Comparison of ENCODE assay signal across 1 cellular context in genomic region chr2:158214431-158214830, GRCh38.
TF ChIP-seq lines count a peak whose summit lies in the region.

No MANE protein-coding gene starts in this region.

TF ChIP-seq in HepG2, 621 proteins besides CTCF, POLR2A, EP300 and RAD21 (continued from another document and continues in another):
- no peak for TF ChIP-seq BCL3 (CRISPR knock-in tag; IDR thresholded peaks at IDR 0.05)
- TF ChIP-seq ZNF251 (CRISPR knock-in tag; IDR thresholded peaks at IDR 0.05), result no peak
- TF ChIP-seq DNMT3B (CRISPR knock-in tag; conservative IDR thresholded peaks at IDR 0.05), result no peak
- no peak for TF ChIP-seq DNMT1 (CRISPR knock-in tag; IDR thresholded peaks at IDR 0.05)
- TF ChIP-seq SAFB2 (CRISPR knock-in tag; IDR thresholded peaks at IDR 0.05; ENCODE audit: borderline replicate concordance, low read depth), result no peak
- TF ChIP-seq ZNF230 (CRISPR knock-in tag; IDR thresholded peaks at IDR 0.05), result no peak
- no peak for TF ChIP-seq ZNF577 (CRISPR knock-in tag; IDR thresholded peaks at IDR 0.05; ENCODE audit: borderline replicate concordance, low read depth)
- no peak for TF ChIP-seq SRSF1 (optimal IDR thresholded peaks at IDR 0.05; ENCODE audit: low read depth, low read length)
- no peak for TF ChIP-seq MZF1 (CRISPR knock-in tag; IDR thresholded peaks at IDR 0.05; ENCODE audit: borderline replicate concordance)
- no peak for TF ChIP-seq GLMP (CRISPR knock-in tag; IDR thresholded peaks at IDR 0.05; ENCODE audit: borderline replicate concordance)
- no peak for TF ChIP-seq PREB (CRISPR knock-in tag; IDR thresholded peaks at IDR 0.05)
- TF ChIP-seq ZNF569 (CRISPR knock-in tag; IDR thresholded peaks at IDR 0.05; ENCODE audit: borderline replicate concordance), result no peak
- TF ChIP-seq ZNF510 (CRISPR knock-in tag; IDR thresholded peaks at IDR 0.05; ENCODE audit: low read depth), result no peak
- no peak for TF ChIP-seq JDP2 (CRISPR knock-in tag; IDR thresholded peaks at IDR 0.05; ENCODE audit: borderline replicate concordance)
- no peak for TF ChIP-seq MAFG (CRISPR knock-in tag; IDR thresholded peaks at IDR 0.05)
- TF ChIP-seq CBX1 (IDR thresholded peaks at IDR 0.05; ENCODE audit: low read depth), result no peak
- TF ChIP-seq ZNF562 (CRISPR knock-in tag; IDR thresholded peaks at IDR 0.05; ENCODE audit: borderline replicate concordance), result no peak
- no peak for TF ChIP-seq ZBTB8A (CRISPR knock-in tag; IDR thresholded peaks at IDR 0.05; ENCODE audit: borderline replicate concordance, low read depth)
- no peak for TF ChIP-seq HOXD1 (CRISPR knock-in tag; IDR thresholded peaks at IDR 0.05)
- TF ChIP-seq ERF (CRISPR knock-in tag; IDR thresholded peaks at IDR 0.05), result peak; percentile 55; the same call in 1 of the 2 replicates
- TF ChIP-seq ZNF34 (CRISPR knock-in tag; IDR thresholded peaks at IDR 0.05; ENCODE audit: borderline replicate concordance), result no peak
- 0 out of 2 replicates have a peak, but pooled peaks have one; percentile 18 for TF ChIP-seq TCF7 (IDR thresholded peaks at IDR 0.05; ENCODE audit: low read depth)
- no peak for TF ChIP-seq ZNF501 (CRISPR knock-in tag; IDR thresholded peaks at IDR 0.05)
- TF ChIP-seq ZBTB25 (CRISPR knock-in tag; IDR thresholded peaks at IDR 0.05), result no peak
- TF ChIP-seq NCOA5 (CRISPR knock-in tag; IDR thresholded peaks at IDR 0.05), result no peak
- no peak; the same call in 1 of the 2 replicates for TF ChIP-seq SALL1 (CRISPR knock-in tag; IDR thresholded peaks at IDR 0.05)
- TF ChIP-seq ZNF883 (CRISPR knock-in tag; IDR thresholded peaks at IDR 0.05; ENCODE audit: not compliant biosample characterization), result no peak
- TF ChIP-seq RFX1 (IDR thresholded peaks at IDR 0.05), result no peak
- no peak for TF ChIP-seq NBN (conservative IDR thresholded peaks at IDR 0.05)
- TF ChIP-seq SOX13 (IDR thresholded peaks at IDR 0.05), result 0 out of 2 replicates have a peak, but pooled peaks have one; percentile 49
- peak in 1 of 2 experiments; percentile 89; a peak in 2 of 4 replicates for TF ChIP-seq SOX13 (CRISPR knock-in tag; conservative IDR thresholded peaks at IDR 0.05 in 1 of 2, IDR thresholded peaks at IDR 0.05 in 1 of 2)
- no peak for TF ChIP-seq FOXP4 (CRISPR knock-in tag; IDR thresholded peaks at IDR 0.05)
- peak; percentile 42; the same call in 1 of the 2 replicates for TF ChIP-seq ETV5 (CRISPR knock-in tag; IDR thresholded peaks at IDR 0.05; ENCODE audit: borderline replicate concordance)
- no peak for TF ChIP-seq E2F5 (CRISPR knock-in tag; conservative IDR thresholded peaks at IDR 0.05)
- TF ChIP-seq ZNF609 (CRISPR knock-in tag; IDR thresholded peaks at IDR 0.05; ENCODE audit: borderline replicate concordance), result no peak
- TF ChIP-seq ZSCAN25 (CRISPR knock-in tag; IDR thresholded peaks at IDR 0.05), result no peak
- peak; percentile 52; the same call in 1 of the 2 replicates for TF ChIP-seq POGZ (CRISPR knock-in tag; IDR thresholded peaks at IDR 0.05)
- TF ChIP-seq ZBTB37 (CRISPR knock-in tag; IDR thresholded peaks at IDR 0.05), result no peak
- no peak for TF ChIP-seq ZNF672 (CRISPR knock-in tag; IDR thresholded peaks at IDR 0.05)
- no peak for TF ChIP-seq ZNF773 (CRISPR knock-in tag; IDR thresholded peaks at IDR 0.05; ENCODE audit: borderline replicate concordance)
- no peak for TF ChIP-seq SMARCC2 (IDR thresholded peaks at IDR 0.05)
- no peak for TF ChIP-seq BHLHE40 (IDR thresholded peaks at IDR 0.05; ENCODE audit: low read length)
- TF ChIP-seq NCOA1 (CRISPR knock-in tag; IDR thresholded peaks at IDR 0.05), result no peak
- no peak for TF ChIP-seq ZSCAN31 (CRISPR knock-in tag; IDR thresholded peaks at IDR 0.05; ENCODE audit: low read depth)
- no peak for TF ChIP-seq HNF1A (IDR thresholded peaks at IDR 0.05; ENCODE audit: low read depth)
- no peak for TF ChIP-seq HNF1A (CRISPR knock-in tag; IDR thresholded peaks at IDR 0.05; ENCODE audit: borderline replicate concordance)
- no peak for TF ChIP-seq ZNF354B (CRISPR knock-in tag; IDR thresholded peaks at IDR 0.05)
